ENCODE assay signal across 18 cellular contexts in genomic region chr9:128406848-128407391, GRCh38. TPM values are rescaled to one million over a fixed set of nuclear protein-coding genes. Genes with fewer than 3 reads are reported as not detected.
A peak's percentile ranks its signal among the peaks of the same experiment; 100 is the strongest.
DNase-seq lines count a peak whose midpoint lies in the region; ATAC-seq, FAIRE-seq and TF ChIP-seq lines count a peak whose summit lies in the region.
"Had no signal": no experiment of that assay in that cellular context is flagged by ENCODE, and none has a peak within 500 bp of the region (broad histone marks: within the 10 kb centered on the region; RNA-seq: fewer than 3 reads in every experiment).

No MANE protein-coding gene starts in this region.

- H2BK120ac ChIP-seq in H1 (replicated peaks; ENCODE audit: low read depth, low read length): no peak overlapping the region

- peak overlapping the region; percentile 98 for H3K27ac Mint-ChIP-seq in neural progenitor cell
- H3K27ac Mint-ChIP-seq in stimulated activated naive B cell treated with anti-CD40 and anti-IgM and Interleukin-4, amounts not matched to agents 10 μg/mL and 1 μg/mL and 100 μg/mL, for 72 hours: no peak overlapping the region
- H3K27ac Mint-ChIP-seq in CD8-positive, alpha-beta T cell: no peak overlapping the region
- H3K27ac Mint-ChIP-seq: activated CD8-positive, alpha-beta T cell treated with anti-CD3 and anti-CD28 coated beads, Interleukin-2, amount 10 ng/mL, durations not matched to agents 7 days and 5 days had no signal

- peaks cover 24% of the 10 kb centered on the region for H3K27me3 Mint-ChIP-seq in neural progenitor cell (ENCODE audit: insufficient read depth, low read depth)
- peaks cover 34 to 56% of the 10 kb centered on the region in 2 donors for H3K27me3 Mint-ChIP-seq in stimulated activated naive B cell treated with anti-CD40 and anti-IgM and Interleukin-4, amounts not matched to agents 10 μg/mL and 1 μg/mL and 100 μg/mL, for 72 hours
- H3K27me3 Mint-ChIP-seq in CD8-positive, alpha-beta T cell (ENCODE audit: low read depth): peaks cover 34% of the 10 kb centered on the region

- H3K27me3 ChIP-seq in H1 (replicated peaks in 1 of 4; ENCODE audit: control insufficient read depth in 3 of 4, extremely low read depth in 1 of 4, insufficient read depth in 3 of 4, low read length in 3 of 4) (peaks cover 77 to 97% (median 90%) of the 10 kb centered on the region in 4 experiments), neural progenitor cell (peaks cover 100% of the 10 kb centered on the region)
- no peaks in the 10 kb centered on the region for H3K27me3 ChIP-seq in CD8-positive, alpha-beta T cell (ENCODE audit: insufficient read depth, low read length)
- H3K27me3 ChIP-seq: testis had no signal

- no peak overlapping the region for H4K5ac ChIP-seq in H1 (ENCODE audit: insufficient read length, low read depth, low read length)

- H3K23me2 ChIP-seq in H1 (ENCODE audit: low read depth, low read length): no peaks in the 10 kb centered on the region

- no peak overlapping the region; the same call in 1 of the 2 replicates for H2BK15ac ChIP-seq in H1 (ENCODE audit: low read length)

- no peak overlapping the region for H4K91ac ChIP-seq in H1 (replicated peaks; ENCODE audit: insufficient read length, low read length)

- POLR2A ChIA-PET in H1 (lab: Charles Lee; ENCODE audit: partially characterized antibody): interaction anchor here (0.6 to 4.8 kb wide), 8 partner anchors 10 to 68 kb away, joined by 3 to 27 read pairs (median 4); partner anchors contain the start of gene URM1
- POLR2A ChIA-PET in CD8-positive, alpha-beta T cell (lab: Charles Lee): interaction anchor here (0.6 kb wide), 1 partner anchor 39 kb away, joined by 3 read pairs; no protein-coding TSS in a partner anchor

- H3K4me2 ChIP-seq in H1 (ENCODE audit: insufficient read depth in 1 of 2, low read depth in 2 of 2, low read length in 2 of 2): no peak overlapping the region
- no peak overlapping the region for H3K4me2 ChIP-seq in neural progenitor cell

- CTCF ChIA-PET in H1 (lab: Charles Lee; ENCODE audit: partially characterized antibody): interaction anchor here (1.3 to 15.7 kb wide), 9 partner anchors 10 to 112 kb away, joined by 4 to 544 read pairs (median 5); partner anchors contain the start of gene URM1
- CTCF ChIA-PET in CD8-positive, alpha-beta T cell (lab: Charles Lee): no interaction called here

- H3K79me1 ChIP-seq in H1 (ENCODE audit: low read depth, low read length): no peaks in the 10 kb centered on the region

- peaks cover 65% of the 10 kb centered on the region for H3K4me1 Mint-ChIP-seq in neural progenitor cell
- H3K4me1 Mint-ChIP-seq in stimulated activated naive B cell treated with anti-CD40 and anti-IgM and Interleukin-4, amounts not matched to agents 10 μg/mL and 1 μg/mL and 100 μg/mL, for 72 hours: no peaks in the 10 kb centered on the region
- no peaks in the 10 kb centered on the region for H3K4me1 Mint-ChIP-seq in CD8-positive, alpha-beta T cell (ENCODE audit: low read depth)

- no peak overlapping the region for H2AFZ ChIP-seq in H1 (ENCODE audit: low read length)
- no peak overlapping the region for H2AFZ ChIP-seq in neural progenitor cell (replicated peaks)

- no peak overlapping the region for H2BK20ac ChIP-seq in H1 (ENCODE audit: low read length)

- no peak overlapping the region for H2BK5ac ChIP-seq in H1 (ENCODE audit: low read depth, low read length)

- DNase-seq in H54 (ENCODE audit: insufficient read length, low spot score) (peak; percentile 70), SW480 (ENCODE audit: low spot score) (peak; percentile 28), H1 (ENCODE audit: low read depth in 1 of 2, low spot score in 2 of 2) (no peak), neural progenitor cell (ENCODE audit: low spot score) (peak; percentile 36)
- DNase-seq in stimulated activated naive B cell treated with anti-CD40 and anti-IgM and Interleukin-4, amounts not matched to agents 10 μg/mL and 1 μg/mL and 100 μg/mL, for 72 hours: no peak
- DNase-seq in CD8-positive, alpha-beta T cell: no peak
- no peak for DNase-seq in activated CD4-positive, CD25-positive, alpha-beta regulatory T cell treated with anti-CD3 and anti-CD28 coated beads, Interleukin-2, amount 50 U/mL, for 72 hours
- DNase-seq: activated CD8-positive, alpha-beta T cell treated with anti-CD3 and anti-CD28 coated beads, Interleukin-2, amount 10 ng/mL, durations not matched to agents 7 days and 5 days; adrenal gland; Calu3; cortex of kidney; glutamatergic neuron; NCI-H2081 treated with DMSO at 0.1 percent for 48 hours; NCI-H69; sigmoid colon; testis had no signal

- H3K4me1 ChIP-seq in H1 (replicated peaks in 1 of 4; ENCODE audit: control insufficient read depth in 3 of 4, insufficient read depth in 4 of 4, low read length in 3 of 4): peaks cover 15 to 41% (median 20%) of the 10 kb centered on the region in 4 experiments
- H3K4me1 ChIP-seq in neural progenitor cell: peaks cover 13% of the 10 kb centered on the region
- no peaks in the 10 kb centered on the region for H3K4me1 ChIP-seq in CD8-positive, alpha-beta T cell (ENCODE audit: insufficient read depth, low read length)
- H3K4me1 ChIP-seq: adrenal gland, sigmoid colon, testis had no signal

- no peak overlapping the region for H3K9ac ChIP-seq in H1 (replicated peaks in 1 of 4; ENCODE audit: extremely low read depth in 1 of 4, low read depth in 3 of 4, low read length in 3 of 4)
- no peak overlapping the region for H3K9ac ChIP-seq in neural progenitor cell

- H3K9me3 ChIP-seq in H1 (ENCODE audit: insufficient read depth in 2 of 2, low read depth in 1 of 2, low read length in 1 of 2): peaks cover 0 to 3% of the 10 kb centered on the region in 2 experiments; a peak in 1 of 4 replicates
- H3K9me3 ChIP-seq in neural progenitor cell (ENCODE audit: low read depth): no peaks in the 10 kb centered on the region
- no peaks in the 10 kb centered on the region for H3K9me3 ChIP-seq in CD8-positive, alpha-beta T cell (ENCODE audit: low read length)
- H3K9me3 ChIP-seq: adrenal gland, neutrophil, sigmoid colon, testis had no signal

- H3K18ac ChIP-seq in H1 (ENCODE audit: extremely low read depth, low read length): no peak overlapping the region

- H3K9me3 Mint-ChIP-seq in neural progenitor cell: no peaks in the 10 kb centered on the region
- no peaks in the 10 kb centered on the region for H3K9me3 Mint-ChIP-seq in stimulated activated naive B cell treated with anti-CD40 and anti-IgM and Interleukin-4, amounts not matched to agents 10 μg/mL and 1 μg/mL and 100 μg/mL, for 72 hours
- H3K9me3 Mint-ChIP-seq in CD8-positive, alpha-beta T cell: no peaks in the 10 kb centered on the region

- peaks cover 30% of the 10 kb centered on the region for H3F3A ChIP-seq in neural progenitor cell (ENCODE audit: low read depth)

- H3K27ac ChIP-seq in H1 (ENCODE audit: low read depth, low read length): no peak overlapping the region
- no peak overlapping the region for H3K27ac ChIP-seq in neural progenitor cell
- H3K27ac ChIP-seq in CD8-positive, alpha-beta T cell (ENCODE audit: low read depth, low read length): no peak overlapping the region
- H3K27ac ChIP-seq: adrenal gland, neutrophil, sigmoid colon, testis had no signal

- H3K79me2 ChIP-seq in H1 (ENCODE audit: control insufficient read depth in 1 of 2, insufficient read depth in 2 of 2, low read length in 2 of 2): no peaks in the 10 kb centered on the region
- H3K79me2 ChIP-seq in neural progenitor cell (ENCODE audit: low read depth): no peaks in the 10 kb centered on the region

- intact Hi-C loops in CD8-positive, alpha-beta T cell (cut with DNase I, micrococcal nuclease): no loop called here

- no peak overlapping the region for H3K4ac ChIP-seq in H1 (replicated peaks; ENCODE audit: insufficient read length, low read depth, low read length)

- H3K23ac ChIP-seq in H1 (ENCODE audit: insufficient read length): no peak overlapping the region

- H3K4me3 Mint-ChIP-seq in neural progenitor cell: peak overlapping the region; percentile 61
- H3K4me3 Mint-ChIP-seq in stimulated activated naive B cell treated with anti-CD40 and anti-IgM and Interleukin-4, amounts not matched to agents 10 μg/mL and 1 μg/mL and 100 μg/mL, for 72 hours: no peak overlapping the region
- no peak overlapping the region for H3K4me3 Mint-ChIP-seq in CD8-positive, alpha-beta T cell
- H3K4me3 Mint-ChIP-seq: activated CD8-positive, alpha-beta T cell treated with anti-CD3 and anti-CD28 coated beads, Interleukin-2, amount 10 ng/mL, durations not matched to agents 7 days and 5 days had no signal

- TF ChIP-seq RAD21 in H1 (IDR thresholded peaks at IDR 0.05 in 1 of 2, conservative IDR thresholded peaks at IDR 0.05 in 1 of 2; ENCODE audit: low read depth in 2 of 2, low read length in 2 of 2): no peak

- 0 out of 2 replicates have a peak overlapping the region, but pooled peaks have one; percentile 6 for H2BK12ac ChIP-seq in H1 (ENCODE audit: low read depth, low read length)

- 90% methylated on average over 9 of the region's 9 CpGs; no CpG with 5 or more reads in 1 of the 2 experiments for WGBS in H1 (ENCODE audit: extremely low coverage in 1 of 2, insufficient coverage in 1 of 2, insufficient read length in 1 of 2, insufficient replicate concordance in 2 of 2, low coverage in 1 of 2, low lambda C conversion rate in 2 of 2, missing lambda C conversion rate in 1 of 2), 2 experiments

- no peak for ATAC-seq in stimulated activated naive B cell treated with anti-CD40 and anti-IgM and Interleukin-4, amounts not matched to agents 10 μg/mL and 1 μg/mL and 100 μg/mL, for 72 hours (replicated peaks)
- no peak for ATAC-seq in CD8-positive, alpha-beta T cell
- ATAC-seq in GM19455 (IDR thresholded peaks at IDR 0.05; ENCODE audit: unreplicated experiment): no peak
- ATAC-seq: activated CD8-positive, alpha-beta T cell treated with anti-CD3 and anti-CD28 coated beads, Interleukin-2, amount 10 ng/mL, durations not matched to agents 7 days and 5 days had no signal

- H3K36me3 ChIP-seq in H1 (ENCODE audit: control insufficient read depth in 2 of 4, insufficient read depth in 4 of 4, low read length in 3 of 4) (no peaks in the 10 kb centered on the region), neural progenitor cell (no peaks in the 10 kb centered on the region)
- no peaks in the 10 kb centered on the region for H3K36me3 ChIP-seq in CD8-positive, alpha-beta T cell (ENCODE audit: insufficient read depth, low read length)
- H3K36me3 ChIP-seq: adrenal gland, neutrophil, sigmoid colon had no signal

- TF ChIP-seq POLR2A in H54 (IDR thresholded peaks at IDR 0.05; ENCODE audit: low read depth, low read length) (no peak), H1 (IDR thresholded peaks at IDR 0.05; ENCODE audit: control extremely low read depth in 1 of 2, low read depth in 2 of 2, low read length in 2 of 2) (no peak)

- TF ChIP-seq CTCF in H1 (IDR thresholded peaks at IDR 0.05; ENCODE audit: control extremely low read depth in 1 of 3, insufficient read depth in 1 of 3, low read depth in 1 of 3, low read length in 3 of 3): no peak
- no peak for TF ChIP-seq CTCF in neural progenitor cell (IDR thresholded peaks at IDR 0.05)
- TF ChIP-seq CTCF in CD8-positive, alpha-beta T cell (IDR thresholded peaks at IDR 0.05): no peak

- H4K20me1 ChIP-seq in H1 (replicated peaks in 1 of 2; ENCODE audit: control insufficient read depth in 1 of 2, insufficient read depth in 2 of 2, low read length in 2 of 2): peaks cover 0 to 1% of the 10 kb centered on the region in 2 experiments
- H4K20me1 ChIP-seq in neural progenitor cell (ENCODE audit: low read depth): peaks cover 74% of the 10 kb centered on the region

- H3K14ac ChIP-seq in H1 (ENCODE audit: insufficient read length): no peak overlapping the region

- H3K4me3 ChIP-seq in H1 (ENCODE audit: extremely low read depth in 1 of 4, insufficient read depth in 2 of 4, low read depth in 3 of 4, low read length in 4 of 4) (no peak overlapping the region), neural progenitor cell (no peak overlapping the region)
- no peak overlapping the region for H3K4me3 ChIP-seq in CD8-positive, alpha-beta T cell (ENCODE audit: low read depth, low read length)
- H3K4me3 ChIP-seq: adrenal gland, sigmoid colon, testis had no signal

- no peak overlapping the region for H4K8ac ChIP-seq in H1 (ENCODE audit: extremely low read depth, insufficient read depth, low read length)

- no peak overlapping the region for H3K56ac ChIP-seq in H1 (replicated peaks; ENCODE audit: insufficient read length, low read depth, low read length)

- no peak overlapping the region for H2AK5ac ChIP-seq in H1 (ENCODE audit: low read depth, low read length)

- no peak for FAIRE-seq in H54 (lab: Jason Lieb, UNC)
- FAIRE-seq in H1 (lab: Jason Lieb, UNC): no peak

- no peaks in the 10 kb centered on the region for H3K36me3 Mint-ChIP-seq in neural progenitor cell
- no peaks in the 10 kb centered on the region for H3K36me3 Mint-ChIP-seq in stimulated activated naive B cell treated with anti-CD40 and anti-IgM and Interleukin-4, amounts not matched to agents 10 μg/mL and 1 μg/mL and 100 μg/mL, for 72 hours
- H3K36me3 Mint-ChIP-seq in CD8-positive, alpha-beta T cell: no peaks in the 10 kb centered on the region

- no peak for TF ChIP-seq EP300 in H1 (IDR thresholded peaks at IDR 0.05; ENCODE audit: borderline replicate concordance in 1 of 2, low read depth in 2 of 2, low read length in 2 of 2)

RNA-seq across cellular contexts. Expression of gene CERCAM, which starts 13.7 kb away (rescaled TPM):
- total RNA-seq in H1 (2021; fragmentation: NEBNext Ultra II Directional; extraction: Animal tissue kit (Norgen Biotek cat#: 25700)): 3.1 and 4.0 TPM in 2 replicates
- polyA plus RNA-seq in H1 (2011; rRNA removed): 5.2 and 7.2 TPM in 2 replicates
- polyA plus RNA-seq in H1 (2011; cell fraction: cytosol; rRNA removed): 5.2 TPM
- 7.3 TPM for polyA plus RNA-seq in H1 (2011; cell fraction: nucleus; rRNA removed)
- 2.0 to 3.8 TPM (median 3.4 TPM) in 4 replicates for polyA plus RNA-seq in H1 (2012, experiment 1 of 2)
- polyA plus RNA-seq in H1 (2012, experiment 2 of 2): 3.0 TPM
- 5.4 TPM for polyA plus RNA-seq in H1 (2013, experiment 1 of 2)
- 5.6 TPM for polyA plus RNA-seq in H1 (2013, experiment 2 of 2)
- 2.1 and 4.0 TPM in 2 replicates for polyA minus RNA-seq in H1 (2011; rRNA and poly(A)+ RNA removed)
- 3.6 TPM for polyA minus RNA-seq in H1 (2011; cell fraction: cytosol; rRNA and poly(A)+ RNA removed)
- polyA minus RNA-seq in H1 (2011; cell fraction: nucleus; rRNA and poly(A)+ RNA removed): 3.3 TPM
- total RNA-seq in neural progenitor cell (ENCODE audit: low replicate concordance): 2.0 TPM in 1 of 2 replicates, not detected in the other
- total RNA-seq in CD8-positive, alpha-beta T cell: under 1 TPM; 0.22 to 0.73 TPM

RNA-seq across cellular contexts. Expression of gene URM1, which starts 35.7 kb away (rescaled TPM):
- total RNA-seq in H1 (2021; fragmentation: NEBNext Ultra II Directional; extraction: Animal tissue kit (Norgen Biotek cat#: 25700)): 60.5 and 62.3 TPM in 2 replicates
- 58.3 and 71.9 TPM in 2 replicates for polyA plus RNA-seq in H1 (2011; rRNA removed)
- 58.0 TPM for polyA plus RNA-seq in H1 (2011; cell fraction: cytosol; rRNA removed)
- polyA plus RNA-seq in H1 (2011; cell fraction: nucleus; rRNA removed): 74.2 TPM
- 68.0 to 83.5 TPM (median 73.0 TPM) in 4 replicates for polyA plus RNA-seq in H1 (2012, experiment 1 of 2)
- 109 TPM for polyA plus RNA-seq in H1 (2012, experiment 2 of 2)
- 42.4 TPM for polyA plus RNA-seq in H1 (2013, experiment 1 of 2)
- polyA plus RNA-seq in H1 (2013, experiment 2 of 2): 41.2 TPM
- polyA minus RNA-seq in H1 (2011; rRNA and poly(A)+ RNA removed): 36.2 and 46.0 TPM in 2 replicates
- 21.1 TPM for polyA minus RNA-seq in H1 (2011; cell fraction: cytosol; rRNA and poly(A)+ RNA removed)
- 14.4 TPM for polyA minus RNA-seq in H1 (2011; cell fraction: nucleus; rRNA and poly(A)+ RNA removed)
- total RNA-seq in neural progenitor cell (ENCODE audit: low replicate concordance): 10.3 and 21.7 TPM in 2 replicates
- 10 to 100 TPM; 30.4 to 31.5 TPM for total RNA-seq in CD8-positive, alpha-beta T cell

RNA-seq across cellular contexts. Expression of gene ODF2, which starts 48.9 kb away (rescaled TPM):
- total RNA-seq in H1 (2021; fragmentation: NEBNext Ultra II Directional; extraction: Animal tissue kit (Norgen Biotek cat#: 25700)): 17.9 and 19.9 TPM in 2 replicates
- polyA plus RNA-seq in H1 (2011; rRNA removed): 5.6 and 7.6 TPM in 2 replicates
- 9.0 TPM for polyA plus RNA-seq in H1 (2011; cell fraction: cytosol; rRNA removed)
- 38.7 TPM for polyA plus RNA-seq in H1 (2011; cell fraction: nucleus; rRNA removed)
- 16.2 to 18.4 TPM (median 17.1 TPM) in 4 replicates for polyA plus RNA-seq in H1 (2012, experiment 1 of 2)
- 3.1 TPM for polyA plus RNA-seq in H1 (2012, experiment 2 of 2)
- polyA plus RNA-seq in H1 (2013, experiment 1 of 2): 16.2 TPM
- polyA plus RNA-seq in H1 (2013, experiment 2 of 2): 13.5 TPM
- 4.0 and 6.1 TPM in 2 replicates for polyA minus RNA-seq in H1 (2011; rRNA and poly(A)+ RNA removed)
- polyA minus RNA-seq in H1 (2011; cell fraction: cytosol; rRNA and poly(A)+ RNA removed): 4.8 TPM
- polyA minus RNA-seq in H1 (2011; cell fraction: nucleus; rRNA and poly(A)+ RNA removed): 7.0 TPM
- total RNA-seq in neural progenitor cell (ENCODE audit: low replicate concordance): 40.6 and 49.4 TPM in 2 replicates
- 10 to 100 TPM; 15.0 to 17.2 TPM for total RNA-seq in CD8-positive, alpha-beta T cell

Comparison
In these comparisons a context has a peak if more than half of its experiments do, and no peak if none do; other contexts are left out.
1. DNase-seq: peak in H54 (single experiment), SW480 (single experiment) and neural progenitor cell (single experiment); none in H1 (0 of 2), stimulated activated naive B cell treated with anti-CD40 and anti-IgM and Interleukin-4, amounts not matched to agents 10 μg/mL and 1 μg/mL and 100 μg/mL, for 72 hours (single experiment), CD8-positive, alpha-beta T cell (0 of 7) and activated CD4-positive, CD25-positive, alpha-beta regulatory T cell treated with anti-CD3 and anti-CD28 coated beads, Interleukin-2, amount 50 U/mL, for 72 hours (single experiment).